Comparison of ENCODE assay signal across 2 cellular contexts in genomic region chr6:19995575-19996257, GRCh38.
TF ChIP-seq lines count a peak whose summit lies in the region.

No MANE protein-coding gene starts in this region.

TF ChIP-seq in GM23338, 12 proteins besides CTCF, POLR2A, EP300 and RAD21 (continued from another document):
- TF ChIP-seq, protein P1, sequence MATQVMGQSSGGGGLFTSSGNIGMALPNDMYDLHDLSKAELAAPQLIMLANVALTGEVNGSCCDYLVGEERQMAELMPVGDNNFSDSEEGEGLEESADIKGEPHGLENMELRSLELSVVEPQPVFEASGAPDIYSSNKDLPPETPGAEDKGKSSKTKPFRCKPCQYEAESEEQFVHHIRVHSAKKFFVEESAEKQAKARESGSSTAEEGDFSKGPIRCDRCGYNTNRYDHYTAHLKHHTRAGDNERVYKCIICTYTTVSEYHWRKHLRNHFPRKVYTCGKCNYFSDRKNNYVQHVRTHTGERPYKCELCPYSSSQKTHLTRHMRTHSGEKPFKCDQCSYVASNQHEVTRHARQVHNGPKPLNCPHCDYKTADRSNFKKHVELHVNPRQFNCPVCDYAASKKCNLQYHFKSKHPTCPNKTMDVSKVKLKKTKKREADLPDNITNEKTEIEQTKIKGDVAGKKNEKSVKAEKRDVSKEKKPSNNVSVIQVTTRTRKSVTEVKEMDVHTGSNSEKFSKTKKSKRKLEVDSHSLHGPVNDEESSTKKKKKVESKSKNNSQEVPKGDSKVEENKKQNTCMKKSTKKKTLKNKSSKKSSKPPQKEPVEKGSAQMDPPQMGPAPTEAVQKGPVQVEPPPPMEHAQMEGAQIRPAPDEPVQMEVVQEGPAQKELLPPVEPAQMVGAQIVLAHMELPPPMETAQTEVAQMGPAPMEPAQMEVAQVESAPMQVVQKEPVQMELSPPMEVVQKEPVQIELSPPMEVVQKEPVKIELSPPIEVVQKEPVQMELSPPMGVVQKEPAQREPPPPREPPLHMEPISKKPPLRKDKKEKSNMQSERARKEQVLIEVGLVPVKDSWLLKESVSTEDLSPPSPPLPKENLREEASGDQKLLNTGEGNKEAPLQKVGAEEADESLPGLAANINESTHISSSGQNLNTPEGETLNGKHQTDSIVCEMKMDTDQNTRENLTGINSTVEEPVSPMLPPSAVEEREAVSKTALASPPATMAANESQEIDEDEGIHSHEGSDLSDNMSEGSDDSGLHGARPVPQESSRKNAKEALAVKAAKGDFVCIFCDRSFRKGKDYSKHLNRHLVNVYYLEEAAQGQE (IDR thresholded peaks at IDR 0.05; ENCODE audit: unreplicated experiment), result no peak
- TF ChIP-seq EZH2phosphoT487 (IDR thresholded peaks at IDR 0.05; ENCODE audit: unreplicated experiment) (no peak), ETS1 (IDR thresholded peaks at IDR 0.05) (no peak), ZNF462 (CRISPR knock-in tag; IDR thresholded peaks at IDR 0.05) (no peak), EZH2 (IDR thresholded peaks at IDR 0.05; ENCODE audit: low read depth, unreplicated experiment) (no peak), JUNB (IDR thresholded peaks at IDR 0.05; ENCODE audit: unreplicated experiment) (no peak), CREB1 (CRISPR knock-in tag; IDR thresholded peaks at IDR 0.05; ENCODE audit: low read depth) (no peak), ZNF114 (CRISPR knock-in tag; IDR thresholded peaks at IDR 0.05) (no peak), ZNF331 (CRISPR knock-in tag; IDR thresholded peaks at IDR 0.05; ENCODE audit: low read depth) (no peak), NANOG (IDR thresholded peaks at IDR 0.05; ENCODE audit: borderline replicate concordance) (no peak), POLR2AphosphoS5 (IDR thresholded peaks at IDR 0.05; ENCODE audit: low read depth) (no peak)
TF ChIP-seq in GM23338: peak in this region for 0.

TF ChIP-seq in H1, 55 proteins besides CTCF, POLR2A, EP300 and RAD21 (continued from another document):
- no peak for TF ChIP-seq CTBP2 (IDR thresholded peaks at IDR 0.05; ENCODE audit: borderline replicate concordance, insufficient read depth, insufficient read length, low read length)
- no peak for TF ChIP-seq FOSL1 (IDR thresholded peaks at IDR 0.05; ENCODE audit: insufficient read depth, low read depth, low read length)
- no peak for TF ChIP-seq ATF2 (IDR thresholded peaks at IDR 0.05; ENCODE audit: low read length)
- no peak for TF ChIP-seq RBBP5 (IDR thresholded peaks at IDR 0.05; ENCODE audit: borderline replicate concordance, low read depth, low read length)
- no peak for TF ChIP-seq HDAC6 (IDR thresholded peaks at IDR 0.05; ENCODE audit: low read depth, low read length)
- TF ChIP-seq CHD2 (IDR thresholded peaks at IDR 0.05; ENCODE audit: low read length), result no peak
- no peak for TF ChIP-seq SIN3A (conservative IDR thresholded peaks at IDR 0.05 in 1 of 2, IDR thresholded peaks at IDR 0.05 in 1 of 2; ENCODE audit: low read depth in 1 of 2, low read length in 2 of 2)
- no peak for TF ChIP-seq POU5F1 (IDR thresholded peaks at IDR 0.05; ENCODE audit: low read depth, low read length)
- TF ChIP-seq E2F6 (IDR thresholded peaks at IDR 0.05), result no peak
- TF ChIP-seq EGR1 (IDR thresholded peaks at IDR 0.05; ENCODE audit: borderline replicate concordance, low read depth, low read length), result no peak
- no peak for TF ChIP-seq ZNF274 (IDR thresholded peaks at IDR 0.05; ENCODE audit: borderline replicate concordance, extremely low read depth, low read length)
- no peak for TF ChIP-seq KDM5A (IDR thresholded peaks at IDR 0.05; ENCODE audit: low read length)
- no peak for TF ChIP-seq CREB1 (IDR thresholded peaks at IDR 0.05)
- TF ChIP-seq SP4 (IDR thresholded peaks at IDR 0.05; ENCODE audit: low read length), result no peak
- no peak for TF ChIP-seq MAFK (IDR thresholded peaks at IDR 0.05; ENCODE audit: low read depth, low read length)
